ENCODE assay signal across 30 cellular contexts in genomic region chr18:75089748-75090327, GRCh38.
DNase-seq lines count a peak whose midpoint lies in the region; ATAC-seq, FAIRE-seq and TF ChIP-seq lines count a peak whose summit lies in the region.
"Had no signal": no experiment of that assay in that cellular context is flagged by ENCODE, and none has a peak within 500 bp of the region (broad histone marks: within the 10 kb centered on the region; RNA-seq: fewer than 3 reads in every experiment).

No MANE protein-coding gene starts in this region.

- in situ Hi-C loops in K562 (cut with MboI), result no loop called here

- H4K20me1 ChIP-seq in K562 (replicated peaks; ENCODE audit: control insufficient read depth, insufficient read depth, low read length) (no peaks in the 10 kb centered on the region), osteoblast (ENCODE audit: insufficient read depth, low read length) (no peaks in the 10 kb centered on the region)

- H3K9me3 ChIP-seq in left ventricle myocardium inferior (replicated peaks), result no peaks in the 10 kb centered on the region
- peaks cover 2% of the 10 kb centered on the region; the same call in 1 of the 2 replicates for H3K9me3 ChIP-seq in K562 (replicated peaks; ENCODE audit: control insufficient read depth, insufficient read depth, low read depth, low read length)
- H3K9me3 ChIP-seq in left lung, result no peaks in the 10 kb centered on the region
- H3K9me3 ChIP-seq in vagina, result no peaks in the 10 kb centered on the region
- peaks cover 2% of the 10 kb centered on the region for H3K9me3 ChIP-seq in osteoblast (ENCODE audit: low read depth, low read length)
- H3K9me3 ChIP-seq: A549, gastroesophageal sphincter, SK-N-SH had no signal

- no peak overlapping the region for H3K4me2 ChIP-seq in K562 (ENCODE audit: insufficient read depth, low read length)
- no peak overlapping the region for H3K4me2 ChIP-seq in osteoblast (ENCODE audit: insufficient read depth, low read length)
- H3K4me2 ChIP-seq: A549, hepatocyte, PC-9, SK-N-SH had no signal

- TF ChIP-seq RAD21 in K562 (CRISPR knock-in tag; conservative IDR thresholded peaks at IDR 0.05 in 1 of 2, IDR thresholded peaks at IDR 0.05 in 1 of 2), result no peak

- H3K79me2 ChIP-seq in K562 (ENCODE audit: control insufficient read depth, insufficient read depth, low read length) (no peaks in the 10 kb centered on the region), osteoblast (ENCODE audit: insufficient read depth, low read length) (no peaks in the 10 kb centered on the region)
- H3K79me2 ChIP-seq: hepatocyte had no signal

- CTCF ChIA-PET in K562 (lab: Yijun Ruan, JAX; ENCODE audit: low intra/inter-chr PET ratio), result no interaction called here

- intact Hi-C loops in cardiac septum (cut with DNase I) (no loop called here), left ventricle myocardium inferior (cut with micrococcal nuclease) (no loop called here), K562 (cut with micrococcal nuclease) (no loop called here), left lung (cut with DNase I) (no loop called here), vagina (cut with DNase I) (no loop called here)

- WGBS in K562 (ENCODE audit: insufficient coverage, low coverage, missing lambda C conversion rate), result 11% methylated on average over 8 of the region's 31 CpGs

- DNase-seq in cardiac septum (ENCODE audit: low spot score), result peak; percentile 50
- no peak for DNase-seq in left ventricle myocardium inferior
- DNase-seq in K562 (ENCODE audit: extremely low read depth in 1 of 4, low spot score in 3 of 4), result no peak
- peak; percentile 29 to 66 for DNase-seq in left lung
- DNase-seq in vagina (ENCODE audit: extremely low spot score in 2 of 2), result peak; percentile 58 to 87
- no peak for DNase-seq in osteoblast (ENCODE audit: insufficient read length, low spot score, missing footprints)
- DNase-seq: activated CD4-positive, alpha-beta T cell treated with anti-CD3 and anti-CD28 coated beads, Interleukin-2, amount 50 U/mL, for 4 hours; activated CD4-positive, CD25-positive, alpha-beta regulatory T cell; immature natural killer cell; left ventricle myocardium superior; naive B cell; NCI-H1436; NCI-H2081 treated with DMSO at 0.1 percent for 48 hours; NCI-H2227 treated with DMSO at 0.1 percent for 48 hours; NCI-H526 treated with DMSO at 0.1 percent for 48 hours; occipital lobe; PC-9; SK-N-SH; stimulated activated CD4-positive, alpha-beta T cell treated with anti-CD3 and anti-CD28 coated beads, Interleukin-15, amount 100 ng/mL, for 24 hours; stimulated activated naive B cell treated with anti-CD40 and anti-IgM and Interleukin-4, amounts not matched to agents 10 μg/mL and 1 μg/mL and 100 μg/mL, for 72 hours had no signal

- no peak for TF ChIP-seq EP300 in K562 (IDR thresholded peaks at IDR 0.05; ENCODE audit: low read length)

- no peak for FAIRE-seq in K562 (lab: Jason Lieb, UNC)
- FAIRE-seq: A549, GM12878, GM19239 had no signal

- H3K9ac ChIP-seq in K562 (ENCODE audit: insufficient read depth in 1 of 2, low read depth in 2 of 2, low read length in 2 of 2), result no peak overlapping the region
- H3K9ac ChIP-seq: SK-N-SH had no signal

- no peaks in the 10 kb centered on the region for H3K4me1 ChIP-seq in left ventricle myocardium inferior
- H3K4me1 ChIP-seq in K562 (replicated peaks in 1 of 2; ENCODE audit: control insufficient read depth in 2 of 2, insufficient read depth in 2 of 2, low read length in 2 of 2), result peaks cover 0 to 10% of the 10 kb centered on the region in 2 experiments; a peak in 2 of 5 replicates
- H3K4me1 ChIP-seq in left lung, result no peaks in the 10 kb centered on the region
- no peaks in the 10 kb centered on the region for H3K4me1 ChIP-seq in vagina
- no peaks in the 10 kb centered on the region for H3K4me1 ChIP-seq in osteoblast (ENCODE audit: insufficient read depth, low read length)
- H3K4me1 ChIP-seq: A549, gastroesophageal sphincter had no signal

- H3K36me3 ChIP-seq in left ventricle myocardium inferior (no peaks in the 10 kb centered on the region), K562 (ENCODE audit: control insufficient read depth, insufficient read depth, low read length) (no peaks in the 10 kb centered on the region), left lung (no peaks in the 10 kb centered on the region), vagina (no peaks in the 10 kb centered on the region), osteoblast (ENCODE audit: insufficient read depth, low read length) (no peaks in the 10 kb centered on the region)
- H3K36me3 ChIP-seq: gastroesophageal sphincter had no signal

- TF ChIP-seq CTCF in left ventricle myocardium inferior (IDR thresholded peaks at IDR 0.05; ENCODE audit: borderline replicate concordance) (no peak), K562 (IDR thresholded peaks at IDR 0.05 in 2 of 3, conservative IDR thresholded peaks at IDR 0.05 in 1 of 3; ENCODE audit: insufficient read depth in 2 of 3, low read depth in 1 of 3, low read length in 3 of 3) (no peak), left lung (IDR thresholded peaks at IDR 0.05) (no peak), vagina (IDR thresholded peaks at IDR 0.05) (no peak), osteoblast (IDR thresholded peaks at IDR 0.05; ENCODE audit: extremely low read depth, low read depth, low read length) (no peak)

- H3K27ac ChIP-seq in left ventricle myocardium inferior (replicated peaks) (no peak overlapping the region), K562 (ENCODE audit: extremely low read depth, low read depth, low read length) (no peak overlapping the region), left lung (no peak overlapping the region), vagina (no peak overlapping the region), osteoblast (ENCODE audit: low read depth, low read length) (no peak overlapping the region)
- H3K27ac ChIP-seq: A549, gastroesophageal sphincter, hepatocyte, HL-60, PC-9 had no signal

- H3K27me3 ChIP-seq in left ventricle myocardium inferior (ENCODE audit: low read depth), result no peaks in the 10 kb centered on the region
- peaks cover 0 to 7% of the 10 kb centered on the region in 2 experiments; a peak in 2 of 5 replicates for H3K27me3 ChIP-seq in K562 (ENCODE audit: control insufficient read depth in 2 of 2, insufficient read depth in 2 of 2, low read length in 2 of 2)
- H3K27me3 ChIP-seq in left lung, result no peaks in the 10 kb centered on the region
- H3K27me3 ChIP-seq in vagina, result no peaks in the 10 kb centered on the region
- no peaks in the 10 kb centered on the region for H3K27me3 ChIP-seq in osteoblast (ENCODE audit: insufficient read depth, low read length)
- H3K27me3 ChIP-seq: gastroesophageal sphincter, hepatocyte had no signal

- POLR2A ChIA-PET in K562 (lab: Yijun Ruan, JAX), result interaction anchor here (0.7 kb wide), 1 partner anchor 22 kb away, joined by 3 read pairs; no protein-coding TSS in a partner anchor

- H3K4me3 ChIP-seq in left ventricle myocardium inferior (no peak overlapping the region), K562 (no peak overlapping the region), left lung (no peak overlapping the region), vagina (no peak overlapping the region), osteoblast (ENCODE audit: insufficient read depth, low read length) (no peak overlapping the region)
- H3K4me3 ChIP-seq: A549, gastroesophageal sphincter, GM12878, hepatocyte, PC-9 had no signal

- no TSS peak for BruUV-seq in K562 (replicated peaks; lab: Mats Ljungman, UMichigan)

- H3K9me1 ChIP-seq in K562 (ENCODE audit: control insufficient read depth, insufficient read depth, low read length), result no peaks in the 10 kb centered on the region

- H2AFZ ChIP-seq in K562 (ENCODE audit: low read depth, low read length), result peak overlapping the region; percentile 45; the same call in 1 of the 2 replicates
- no peak overlapping the region for H2AFZ ChIP-seq in osteoblast (ENCODE audit: low read length)
- H2AFZ ChIP-seq: hepatocyte, PC-9 had no signal

- ATAC-seq in K562 (peak; percentile 47; the same call in 1 of the 3 replicates), left lung (no peak), HG02973 (IDR thresholded peaks at IDR 0.05; ENCODE audit: unreplicated experiment) (no peak), HG02623 (IDR thresholded peaks at IDR 0.05; ENCODE audit: unreplicated experiment) (no peak)
- ATAC-seq: A549; activated T-helper 17 cell treated with anti-CD3 and anti-CD28 coated beads, Interleukin-2, amount 50 U/mL, for 72 hours; gastroesophageal sphincter; GM12878; left ventricle myocardium superior; Right ventricle myocardium inferior; stimulated activated naive B cell treated with anti-CD40 and anti-IgM and Interleukin-4, amounts not matched to agents 10 μg/mL and 1 μg/mL and 100 μg/mL, for 72 hours had no signal

- TF ChIP-seq POLR2A in K562 (conservative IDR thresholded peaks at IDR 0.05) (no peak), vagina (IDR thresholded peaks at IDR 0.05) (no peak)

TF ChIP-seq in K562, 482 proteins besides CTCF, POLR2A, EP300 and RAD21 (continues in another document):
- no peak for TF ChIP-seq HCFC1 (IDR thresholded peaks at IDR 0.05; ENCODE audit: low read depth, low read length)
- TF ChIP-seq CTCFL (IDR thresholded peaks at IDR 0.05; ENCODE audit: borderline replicate concordance, insufficient read depth, low read depth, low read length, poor library complexity, severe bottlenecking), result no peak
- TF ChIP-seq HNRNPUL1 (IDR thresholded peaks at IDR 0.05; ENCODE audit: low read length), result no peak
- TF ChIP-seq ETV1 (tag; conservative IDR thresholded peaks at IDR 0.05; ENCODE audit: low read depth), result no peak
- TF ChIP-seq ARNT (IDR thresholded peaks at IDR 0.05), result no peak

Comparison
In these comparisons a context has a peak if more than half of its experiments do, and no peak if none do; other contexts are left out.
1. DNase-seq: peak in cardiac septum (single experiment), left lung (2 of 2) and vagina (2 of 2); none in left ventricle myocardium inferior (single experiment), K562 (0 of 4) and osteoblast (single experiment).